In the genomic region with DNA sequence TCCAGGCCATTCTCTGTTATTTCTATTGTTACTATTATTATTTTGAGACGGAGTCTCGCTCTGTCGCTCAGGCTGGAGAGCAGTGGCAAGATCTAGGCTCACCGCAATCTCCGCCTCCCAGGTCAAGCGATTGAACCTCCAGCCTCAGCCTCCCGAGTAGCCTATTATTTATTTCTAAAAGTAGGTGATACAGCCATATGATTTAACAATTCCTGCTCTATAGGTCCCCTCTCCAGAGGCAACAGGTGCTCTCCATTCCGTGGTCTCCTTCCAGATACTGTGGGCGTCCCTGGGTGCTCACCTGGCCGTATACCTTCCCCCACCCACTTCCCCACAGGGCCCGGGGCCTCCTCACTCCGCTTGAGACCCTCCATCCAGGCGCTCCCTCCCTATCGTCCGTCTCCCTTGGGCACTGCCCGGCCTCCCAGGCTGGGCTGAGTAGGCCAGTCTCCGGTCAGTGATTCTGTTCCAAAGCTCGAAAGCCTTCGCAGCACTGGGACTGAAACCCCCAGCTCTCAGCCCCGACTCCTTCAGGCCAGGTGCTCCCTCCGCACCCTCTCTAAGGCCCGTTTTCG, we compare ENCODE assay signal across 1 cellular context.
A peak's percentile ranks its signal among the peaks of the same experiment; 100 is the strongest.
TF ChIP-seq lines count a peak whose summit lies in the region.

No MANE protein-coding gene starts in this region.

TF ChIP-seq in HEK293, 187 proteins besides CTCF, POLR2A, EP300 and RAD21 (continued from another document):
- TF ChIP-seq, protein P1, sequence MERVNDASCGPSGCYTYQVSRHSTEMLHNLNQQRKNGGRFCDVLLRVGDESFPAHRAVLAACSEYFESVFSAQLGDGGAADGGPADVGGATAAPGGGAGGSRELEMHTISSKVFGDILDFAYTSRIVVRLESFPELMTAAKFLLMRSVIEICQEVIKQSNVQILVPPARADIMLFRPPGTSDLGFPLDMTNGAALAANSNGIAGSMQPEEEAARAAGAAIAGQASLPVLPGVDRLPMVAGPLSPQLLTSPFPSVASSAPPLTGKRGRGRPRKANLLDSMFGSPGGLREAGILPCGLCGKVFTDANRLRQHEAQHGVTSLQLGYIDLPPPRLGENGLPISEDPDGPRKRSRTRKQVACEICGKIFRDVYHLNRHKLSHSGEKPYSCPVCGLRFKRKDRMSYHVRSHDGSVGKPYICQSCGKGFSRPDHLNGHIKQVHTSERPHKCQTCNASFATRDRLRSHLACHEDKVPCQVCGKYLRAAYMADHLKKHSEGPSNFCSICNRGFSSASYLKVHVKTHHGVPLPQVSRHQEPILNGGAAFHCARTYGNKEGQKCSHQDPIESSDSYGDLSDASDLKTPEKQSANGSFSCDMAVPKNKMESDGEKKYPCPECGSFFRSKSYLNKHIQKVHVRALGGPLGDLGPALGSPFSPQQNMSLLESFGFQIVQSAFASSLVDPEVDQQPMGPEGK (tag by site-specific recombination; IDR thresholded peaks at IDR 0.05) = peak; percentile 14; the same call in 1 of the 2 replicates
- TF ChIP-seq HOXC10 (CRISPR knock-in tag; IDR thresholded peaks at IDR 0.05) (no peak), ZNF664 (tag by site-specific recombination; IDR thresholded peaks at IDR 0.05) (no peak), ZNF404 (tag by site-specific recombination; IDR thresholded peaks at IDR 0.05) (no peak), ZNF76 (tag by site-specific recombination; IDR thresholded peaks at IDR 0.05; ENCODE audit: borderline replicate concordance, low read depth) (no peak), SCRT1 (tag by site-specific recombination; IDR thresholded peaks at IDR 0.05; ENCODE audit: borderline replicate concordance) (peak; percentile 84; the same call in 1 of the 2 replicates), TCF7L2 (IDR thresholded peaks at IDR 0.05; ENCODE audit: borderline replicate concordance, low read depth, low read length) (no peak), ZNF132 (tag by site-specific recombination; IDR thresholded peaks at IDR 0.05; ENCODE audit: borderline replicate concordance) (no peak), ZBTB7A (tag by site-specific recombination; IDR thresholded peaks at IDR 0.05; ENCODE audit: low read depth) (no peak), ZNF19 (tag by site-specific recombination; IDR thresholded peaks at IDR 0.05; ENCODE audit: low read depth) (no peak), SCRT2 (tag by site-specific recombination; IDR thresholded peaks at IDR 0.05) (peak; percentile 97), ZSCAN16 (tag by site-specific recombination; IDR thresholded peaks at IDR 0.05) (no peak), ZNF747 (tag by site-specific recombination; IDR thresholded peaks at IDR 0.05) (no peak), ZNF426 (tag by site-specific recombination; IDR thresholded peaks at IDR 0.05) (no peak), GFI1B (tag by site-specific recombination; IDR thresholded peaks at IDR 0.05) (no peak)
- TF ChIP-seq, protein P2, sequence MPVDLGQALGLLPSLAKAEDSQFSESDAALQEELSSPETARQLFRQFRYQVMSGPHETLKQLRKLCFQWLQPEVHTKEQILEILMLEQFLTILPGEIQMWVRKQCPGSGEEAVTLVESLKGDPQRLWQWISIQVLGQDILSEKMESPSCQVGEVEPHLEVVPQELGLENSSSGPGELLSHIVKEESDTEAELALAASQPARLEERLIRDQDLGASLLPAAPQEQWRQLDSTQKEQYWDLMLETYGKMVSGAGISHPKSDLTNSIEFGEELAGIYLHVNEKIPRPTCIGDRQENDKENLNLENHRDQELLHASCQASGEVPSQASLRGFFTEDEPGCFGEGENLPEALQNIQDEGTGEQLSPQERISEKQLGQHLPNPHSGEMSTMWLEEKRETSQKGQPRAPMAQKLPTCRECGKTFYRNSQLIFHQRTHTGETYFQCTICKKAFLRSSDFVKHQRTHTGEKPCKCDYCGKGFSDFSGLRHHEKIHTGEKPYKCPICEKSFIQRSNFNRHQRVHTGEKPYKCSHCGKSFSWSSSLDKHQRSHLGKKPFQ (tag by site-specific recombination; IDR thresholded peaks at IDR 0.05) = no peak
- TF ChIP-seq, protein P3, sequence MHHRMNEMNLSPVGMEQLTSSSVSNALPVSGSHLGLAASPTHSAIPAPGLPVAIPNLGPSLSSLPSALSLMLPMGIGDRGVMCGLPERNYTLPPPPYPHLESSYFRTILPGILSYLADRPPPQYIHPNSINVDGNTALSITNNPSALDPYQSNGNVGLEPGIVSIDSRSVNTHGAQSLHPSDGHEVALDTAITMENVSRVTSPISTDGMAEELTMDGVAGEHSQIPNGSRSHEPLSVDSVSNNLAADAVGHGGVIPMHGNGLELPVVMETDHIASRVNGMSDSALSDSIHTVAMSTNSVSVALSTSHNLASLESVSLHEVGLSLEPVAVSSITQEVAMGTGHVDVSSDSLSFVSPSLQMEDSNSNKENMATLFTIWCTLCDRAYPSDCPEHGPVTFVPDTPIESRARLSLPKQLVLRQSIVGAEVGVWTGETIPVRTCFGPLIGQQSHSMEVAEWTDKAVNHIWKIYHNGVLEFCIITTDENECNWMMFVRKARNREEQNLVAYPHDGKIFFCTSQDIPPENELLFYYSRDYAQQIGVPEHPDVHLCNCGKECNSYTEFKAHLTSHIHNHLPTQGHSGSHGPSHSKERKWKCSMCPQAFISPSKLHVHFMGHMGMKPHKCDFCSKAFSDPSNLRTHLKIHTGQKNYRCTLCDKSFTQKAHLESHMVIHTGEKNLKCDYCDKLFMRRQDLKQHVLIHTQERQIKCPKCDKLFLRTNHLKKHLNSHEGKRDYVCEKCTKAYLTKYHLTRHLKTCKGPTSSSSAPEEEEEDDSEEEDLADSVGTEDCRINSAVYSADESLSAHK (tag by site-specific recombination; IDR thresholded peaks at IDR 0.05) = no peak
- TF ChIP-seq, protein P4, sequence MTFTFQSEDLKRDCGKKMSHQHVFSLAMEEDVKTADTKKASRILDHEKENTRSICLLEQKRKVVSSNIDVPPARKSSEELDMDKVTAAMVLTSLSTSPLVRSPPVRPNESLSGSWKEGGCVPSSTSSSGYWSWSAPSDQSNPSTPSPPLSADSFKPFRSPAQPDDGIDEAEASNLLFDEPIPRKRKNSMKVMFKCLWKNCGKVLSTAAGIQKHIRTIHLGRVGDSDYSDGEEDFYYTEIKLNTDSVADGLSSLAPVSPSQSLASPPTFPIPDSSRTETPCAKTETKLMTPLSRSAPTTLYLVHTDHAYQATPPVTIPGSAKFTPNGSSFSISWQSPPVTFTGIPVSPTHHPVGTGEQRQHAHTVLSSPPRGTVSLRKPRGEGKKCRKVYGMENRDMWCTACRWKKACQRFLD (tag by site-specific recombination; IDR thresholded peaks at IDR 0.05) = no peak
- TF ChIP-seq, protein P5, sequence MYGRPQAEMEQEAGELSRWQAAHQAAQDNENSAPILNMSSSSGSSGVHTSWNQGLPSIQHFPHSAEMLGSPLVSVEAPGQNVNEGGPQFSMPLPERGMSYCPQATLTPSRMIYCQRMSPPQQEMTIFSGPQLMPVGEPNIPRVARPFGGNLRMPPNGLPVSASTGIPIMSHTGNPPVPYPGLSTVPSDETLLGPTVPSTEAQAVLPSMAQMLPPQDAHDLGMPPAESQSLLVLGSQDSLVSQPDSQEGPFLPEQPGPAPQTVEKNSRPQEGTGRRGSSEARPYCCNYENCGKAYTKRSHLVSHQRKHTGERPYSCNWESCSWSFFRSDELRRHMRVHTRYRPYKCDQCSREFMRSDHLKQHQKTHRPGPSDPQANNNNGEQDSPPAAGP (tag by site-specific recombination; IDR thresholded peaks at IDR 0.05) = peak; percentile 84; the same call in 1 of the 2 replicates
- TF ChIP-seq, protein P6, sequence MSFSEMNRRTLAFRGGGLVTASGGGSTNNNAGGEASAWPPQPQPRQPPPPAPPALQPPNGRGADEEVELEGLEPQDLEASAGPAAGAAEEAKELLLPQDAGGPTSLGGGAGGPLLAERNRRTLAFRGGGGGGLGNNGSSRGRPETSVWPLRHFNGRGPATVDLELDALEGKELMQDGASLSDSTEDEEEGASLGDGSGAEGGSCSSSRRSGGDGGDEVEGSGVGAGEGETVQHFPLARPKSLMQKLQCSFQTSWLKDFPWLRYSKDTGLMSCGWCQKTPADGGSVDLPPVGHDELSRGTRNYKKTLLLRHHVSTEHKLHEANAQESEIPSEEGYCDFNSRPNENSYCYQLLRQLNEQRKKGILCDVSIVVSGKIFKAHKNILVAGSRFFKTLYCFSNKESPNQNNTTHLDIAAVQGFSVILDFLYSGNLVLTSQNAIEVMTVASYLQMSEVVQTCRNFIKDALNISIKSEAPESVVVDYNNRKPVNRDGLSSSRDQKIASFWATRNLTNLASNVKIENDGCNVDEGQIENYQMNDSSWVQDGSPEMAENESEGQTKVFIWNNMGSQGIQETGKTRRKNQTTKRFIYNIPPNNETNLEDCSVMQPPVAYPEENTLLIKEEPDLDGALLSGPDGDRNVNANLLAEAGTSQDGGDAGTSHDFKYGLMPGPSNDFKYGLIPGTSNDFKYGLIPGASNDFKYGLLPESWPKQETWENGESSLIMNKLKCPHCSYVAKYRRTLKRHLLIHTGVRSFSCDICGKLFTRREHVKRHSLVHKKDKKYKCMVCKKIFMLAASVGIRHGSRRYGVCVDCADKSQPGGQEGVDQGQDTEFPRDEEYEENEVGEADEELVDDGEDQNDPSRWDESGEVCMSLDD (tag by site-specific recombination; IDR thresholded peaks at IDR 0.05) = no peak
